In the genomic region with DNA sequence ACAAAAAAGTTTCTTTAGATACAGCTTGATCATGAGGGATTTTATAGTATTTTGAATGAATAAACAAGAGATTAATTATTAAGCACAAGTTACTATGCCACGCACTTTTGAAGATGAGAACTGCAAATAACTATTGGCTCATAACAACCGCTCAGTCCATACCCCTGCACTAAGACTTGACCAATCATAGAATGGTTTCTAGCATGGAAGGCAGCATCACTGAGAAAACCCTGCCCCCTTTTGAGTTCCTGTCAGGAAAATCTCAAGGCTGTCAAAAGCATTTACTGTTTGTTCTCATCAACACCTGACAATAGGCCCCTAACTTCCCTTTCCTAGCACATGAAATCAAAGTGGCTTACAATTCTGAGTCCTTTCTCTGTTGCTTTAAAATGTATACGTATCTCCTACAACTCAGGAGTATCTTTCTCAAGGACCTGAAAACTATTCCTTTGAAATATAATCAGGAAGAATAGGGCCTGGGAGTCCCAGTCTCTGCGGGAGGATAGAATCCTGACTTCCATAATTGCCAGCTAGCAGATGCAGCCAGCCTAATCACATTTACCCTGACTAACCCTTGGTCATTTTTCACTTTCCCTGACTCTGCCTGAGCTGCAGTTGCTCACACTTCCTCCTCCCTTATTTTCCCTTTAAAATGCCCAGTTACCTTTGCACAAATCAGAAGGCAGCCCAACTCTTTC, we compare ENCODE assay signal across 1 cellular context.
TF ChIP-seq lines count a peak whose summit lies in the region.

No MANE protein-coding gene starts in this region.

TF ChIP-seq in neural cell, 6 proteins besides CTCF, POLR2A, EP300 and RAD21 (continued from another document):
- TF ChIP-seq, protein P1, sequence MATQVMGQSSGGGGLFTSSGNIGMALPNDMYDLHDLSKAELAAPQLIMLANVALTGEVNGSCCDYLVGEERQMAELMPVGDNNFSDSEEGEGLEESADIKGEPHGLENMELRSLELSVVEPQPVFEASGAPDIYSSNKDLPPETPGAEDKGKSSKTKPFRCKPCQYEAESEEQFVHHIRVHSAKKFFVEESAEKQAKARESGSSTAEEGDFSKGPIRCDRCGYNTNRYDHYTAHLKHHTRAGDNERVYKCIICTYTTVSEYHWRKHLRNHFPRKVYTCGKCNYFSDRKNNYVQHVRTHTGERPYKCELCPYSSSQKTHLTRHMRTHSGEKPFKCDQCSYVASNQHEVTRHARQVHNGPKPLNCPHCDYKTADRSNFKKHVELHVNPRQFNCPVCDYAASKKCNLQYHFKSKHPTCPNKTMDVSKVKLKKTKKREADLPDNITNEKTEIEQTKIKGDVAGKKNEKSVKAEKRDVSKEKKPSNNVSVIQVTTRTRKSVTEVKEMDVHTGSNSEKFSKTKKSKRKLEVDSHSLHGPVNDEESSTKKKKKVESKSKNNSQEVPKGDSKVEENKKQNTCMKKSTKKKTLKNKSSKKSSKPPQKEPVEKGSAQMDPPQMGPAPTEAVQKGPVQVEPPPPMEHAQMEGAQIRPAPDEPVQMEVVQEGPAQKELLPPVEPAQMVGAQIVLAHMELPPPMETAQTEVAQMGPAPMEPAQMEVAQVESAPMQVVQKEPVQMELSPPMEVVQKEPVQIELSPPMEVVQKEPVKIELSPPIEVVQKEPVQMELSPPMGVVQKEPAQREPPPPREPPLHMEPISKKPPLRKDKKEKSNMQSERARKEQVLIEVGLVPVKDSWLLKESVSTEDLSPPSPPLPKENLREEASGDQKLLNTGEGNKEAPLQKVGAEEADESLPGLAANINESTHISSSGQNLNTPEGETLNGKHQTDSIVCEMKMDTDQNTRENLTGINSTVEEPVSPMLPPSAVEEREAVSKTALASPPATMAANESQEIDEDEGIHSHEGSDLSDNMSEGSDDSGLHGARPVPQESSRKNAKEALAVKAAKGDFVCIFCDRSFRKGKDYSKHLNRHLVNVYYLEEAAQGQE (IDR thresholded peaks at IDR 0.05; ENCODE audit: borderline replicate concordance) = no peak
- TF ChIP-seq SMC3 (conservative IDR thresholded peaks at IDR 0.05; ENCODE audit: poor library complexity) (no peak), POLR2AphosphoS5 (IDR thresholded peaks at IDR 0.05) (no peak), MXI1 (conservative IDR thresholded peaks at IDR 0.05; ENCODE audit: poor library complexity, severe bottlenecking) (no peak), TAF1 (IDR thresholded peaks at IDR 0.05; ENCODE audit: low read depth) (no peak)
TF ChIP-seq in neural cell: peak in this region for 0.
